ENCODE assay signal across 8 cellular contexts in the genomic region with DNA sequence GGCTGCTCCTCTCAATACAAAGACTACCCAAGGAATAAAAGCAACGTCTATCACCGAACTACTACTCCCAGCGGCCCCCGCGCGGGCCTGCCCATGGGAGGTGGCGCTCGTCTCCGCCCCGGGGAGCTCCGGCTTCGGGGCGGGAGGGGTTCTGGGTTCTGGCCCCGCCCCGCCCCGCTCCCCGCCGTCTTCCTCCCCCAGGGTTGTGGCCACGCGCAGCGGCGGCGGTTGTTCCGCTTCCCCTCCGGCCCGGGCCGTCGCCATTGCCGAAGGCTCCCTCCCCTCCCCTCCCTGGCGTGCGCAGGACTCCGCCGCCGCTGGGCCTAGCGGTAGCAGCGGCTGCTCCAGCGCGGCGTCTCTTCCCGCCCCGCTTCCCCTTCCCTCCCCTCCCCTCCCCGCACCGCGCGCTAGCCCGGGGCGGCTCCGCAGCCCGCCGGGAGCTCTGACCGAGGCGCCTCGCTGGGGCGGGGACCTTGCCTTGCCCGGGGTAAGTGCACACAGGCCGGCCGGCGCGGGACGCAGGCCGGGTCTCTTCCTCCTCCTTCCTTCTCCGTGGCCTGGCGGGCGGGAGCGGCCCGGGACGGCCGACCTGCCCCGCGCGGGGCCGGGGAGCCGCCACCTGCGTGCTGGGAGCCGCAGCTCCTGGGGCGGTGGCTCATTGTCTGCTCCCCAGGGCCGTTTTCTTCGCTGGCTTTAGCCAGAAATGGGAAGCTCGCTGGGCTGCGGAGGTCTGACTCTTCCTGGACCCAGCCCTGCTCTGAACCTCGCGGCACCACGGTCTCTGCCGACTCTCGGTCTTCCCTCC. TPM values are rescaled to one million over a fixed set of nuclear protein-coding genes. Genes with fewer than 3 reads are reported as not detected.
DNase-seq lines count a peak whose midpoint lies in the region; ATAC-seq, FAIRE-seq and TF ChIP-seq lines count a peak whose summit lies in the region.

A gene (plus strand): TSS at position 187 of the 805 bp plus-strand sequence. CDS start 42,790 bp downstream, outside the sequence.

- dilution Hi-C loops in keratinocyte (cut with MboI; ENCODE audit: extremely low pct_ligation_motif_present, low sequenced_read_pairs): no loop called here

- no peaks in the 10 kb centered on the region for H3K9me3 ChIP-seq in keratinocyte (ENCODE audit: control insufficient read depth, low read depth, low read length)

- no peaks in the 10 kb centered on the region for H3K27me3 ChIP-seq in keratinocyte (ENCODE audit: control insufficient read depth, extremely low read depth, insufficient read depth, low read length)

- no peaks in the 10 kb centered on the region for H3K9me1 ChIP-seq in keratinocyte (ENCODE audit: control insufficient read depth, extremely low read depth, insufficient read depth, low read length)

- peaks cover 49% of the 10 kb centered on the region for H3K79me2 ChIP-seq in keratinocyte (ENCODE audit: control insufficient read depth, insufficient read depth, low read length)

- intact Hi-C loops in activated CD4-positive, alpha-beta T cell treated with anti-CD3 and anti-CD28 coated beads for 36 hours (cut with DNase I, micrococcal nuclease): loop anchor here (1.0 to 5.0 kb wide), 7 partner anchors 28 to 307 kb away; a partner anchor contains a TSS

- peak within 1 kb of the TSS; percentile 93 for H3K4me3 Mint-ChIP-seq in activated CD4-positive, alpha-beta T cell treated with anti-CD3 and anti-CD28 coated beads for 36 hours

- H3K27ac ChIP-seq in keratinocyte (ENCODE audit: control insufficient read depth, insufficient read depth, low read length): peak within 1 kb of the TSS; percentile 94

- H3K9me3 Mint-ChIP-seq in activated CD4-positive, alpha-beta T cell treated with anti-CD3 and anti-CD28 coated beads for 36 hours (ENCODE audit: low read depth): peaks cover 3% of the 10 kb centered on the region

- POLR2A ChIA-PET in activated CD4-positive, alpha-beta T cell treated with anti-CD3 and anti-CD28 coated beads for 36 hours (lab: Charles Lee): interaction anchor here (0.5 to 2.9 kb wide), 6 partner anchors 14 to 237 kb away, joined by 3 to 10 read pairs (median 3); a partner anchor contains a TSS

- H3K27me3 Mint-ChIP-seq in activated CD4-positive, alpha-beta T cell treated with anti-CD3 and anti-CD28 coated beads for 36 hours: no peaks in the 10 kb centered on the region

- H3K36me3 Mint-ChIP-seq in activated CD4-positive, alpha-beta T cell treated with anti-CD3 and anti-CD28 coated beads for 36 hours (ENCODE audit: low read depth): peaks cover 18% of the 10 kb centered on the region

- peak within 1 kb of the TSS; percentile 24 for H2AFZ ChIP-seq in keratinocyte (ENCODE audit: control insufficient read depth, low read length)

- H3K4me1 ChIP-seq in keratinocyte (ENCODE audit: control insufficient read depth, extremely low read depth, insufficient read depth, low read length): no peaks in the 10 kb centered on the region

- CTCF ChIA-PET in activated CD4-positive, alpha-beta T cell treated with anti-CD3 and anti-CD28 coated beads for 36 hours (lab: Charles Lee): interaction anchor here (0.5 to 1.5 kb wide), 10 partner anchors 14 to 211 kb away, joined by 3 to 5 read pairs (median 3); a partner anchor contains a TSS

- peaks cover 25% of the 10 kb centered on the region for H3K4me1 Mint-ChIP-seq in activated CD4-positive, alpha-beta T cell treated with anti-CD3 and anti-CD28 coated beads for 36 hours

- peak within 1 kb of the TSS; percentile 93 for H3K9ac ChIP-seq in keratinocyte (ENCODE audit: control insufficient read depth, extremely low read depth, insufficient read depth, low read length)

- DNase-seq in AML-193 (lab: John Stamatoyannopoulos, UW) (peak; percentile 97 to 98), GM19239 (ENCODE audit: insufficient read length, low spot score) (peak; percentile 64), NCI-H524 treated with DMSO at 0.1 percent for 48 hours (lab: John Stamatoyannopoulos, UW) (peak; percentile 84), cerebellum (ENCODE audit: low spot score) (peak; percentile 92), keratinocyte (ENCODE audit: low read depth, low spot score) (no peak)
- peak; percentile 94 for DNase-seq in activated CD4-positive, alpha-beta T cell treated with anti-CD3 and anti-CD28 coated beads for 36 hours
- DNase-seq in stimulated activated CD4-positive, alpha-beta T cell treated with anti-CD3 and anti-CD28 coated beads, Interleukin-12 subunit alpha, Interleukin-12 subunit beta, amount 100 ng/mL, for 48 hours (ENCODE audit: low read depth in 2 of 3, low spot score in 1 of 3): peak; percentile 73 to 89 (median 79)

- peaks cover 0 to 1% of the 10 kb centered on the region in 2 experiments for H3K36me3 ChIP-seq in keratinocyte (ENCODE audit: control insufficient read depth in 2 of 2, extremely low read depth in 1 of 2, insufficient read depth in 2 of 2, low read length in 2 of 2)

- peak; percentile 87 for ATAC-seq in HG03442 (IDR thresholded peaks at IDR 0.05; ENCODE audit: unreplicated experiment)
- peak; percentile 92 for ATAC-seq in activated CD4-positive, alpha-beta T cell treated with anti-CD3 and anti-CD28 coated beads for 36 hours

- peak within 1 kb of the TSS; percentile 96 for H3K4me2 ChIP-seq in keratinocyte (ENCODE audit: control insufficient read depth, extremely low read depth, insufficient read depth, low read depth, low read length)

- H4K20me1 ChIP-seq in keratinocyte (ENCODE audit: control insufficient read depth, extremely low read depth, insufficient read depth, low read length): no peaks in the 10 kb centered on the region

- peak within 1 kb of the TSS; percentile 80 to 85 (median 83) for H3K4me3 ChIP-seq in keratinocyte (ENCODE audit: control insufficient read depth in 2 of 3, extremely low read depth in 1 of 3, insufficient read depth in 2 of 3, low read depth in 1 of 3, low read length in 3 of 3)

- FAIRE-seq in GM19239 (lab: Jason Lieb, UNC) (peak; percentile 91), keratinocyte (lab: Jason Lieb, UNC) (no peak)

- H3K27ac Mint-ChIP-seq in activated CD4-positive, alpha-beta T cell treated with anti-CD3 and anti-CD28 coated beads for 36 hours: peak within 1 kb of the TSS; percentile 99

- no peak for TF ChIP-seq CTCF in keratinocyte (optimal IDR thresholded peaks at IDR 0.05 in 1 of 3, IDR thresholded peaks at IDR 0.05 in 1 of 3, conservative IDR thresholded peaks at IDR 0.05 in 1 of 3; ENCODE audit: extremely low read depth in 1 of 3, insufficient read depth in 2 of 3, low read length in 3 of 3)

RNA-seq across cellular contexts. Expression of the gene that starts here (rescaled TPM):
- total RNA-seq in activated CD4-positive, alpha-beta T cell treated with anti-CD3 and anti-CD28 coated beads for 36 hours: 10 to 100 TPM; 57.6 to 82.2 TPM
- 38.3 TPM for total RNA-seq in cerebellum
- polyA plus RNA-seq in keratinocyte: 37.2 to 59.4 TPM (median 52.3 TPM) in 3 replicates
- 38.4 TPM for polyA plus RNA-seq in keratinocyte (2011; ENCODE audit: low read depth)
- 51.8 and 77.0 TPM in 2 replicates for polyA plus RNA-seq in keratinocyte (2011; cell fraction: cytosol; rRNA removed)
- 51.8 and 58.4 TPM in 2 replicates for polyA plus RNA-seq in keratinocyte (2011; cell fraction: nucleus; rRNA removed)
- polyA plus RNA-seq in keratinocyte (2012; ENCODE audit: low replicate concordance): 43.4 and 75.9 TPM in 2 replicates
- polyA minus RNA-seq in keratinocyte: 72.5 to 135 TPM (median 133 TPM) in 3 replicates
- polyA minus RNA-seq in keratinocyte (2011; cell fraction: cytosol; rRNA and poly(A)+ RNA removed): 96.3 TPM
- 51.2 and 113 TPM in 2 replicates for polyA minus RNA-seq in keratinocyte (2011; cell fraction: nucleus; rRNA and poly(A)+ RNA removed)
